In genomic region chr22:26552466-26552865, GRCh38 we compare ENCODE assay signal across 20 cellular contexts. TPM values are rescaled to one million over a fixed set of nuclear protein-coding genes. Genes with fewer than 3 reads are reported as not detected.
A peak's percentile ranks its signal among the peaks of the same experiment; 100 is the strongest.
DNase-seq lines count a peak whose midpoint lies in the region; ATAC-seq and TF ChIP-seq lines count a peak whose summit lies in the region.
"Had no signal": no experiment of that assay in that cellular context is flagged by ENCODE, and none has a peak within 500 bp of the region (broad histone marks: within the 10 kb centered on the region; RNA-seq: fewer than 3 reads in every experiment).

No MANE protein-coding gene starts in this region.

- H3K4me1 Mint-ChIP-seq in osteocyte (ENCODE audit: unreplicated experiment), result peaks cover 42% of the 10 kb centered on the region

- H3K79me2 ChIP-seq in MM.1S (ENCODE audit: low read length), result peaks cover 96% of the 10 kb centered on the region

- no peaks in the 10 kb centered on the region for H3K36me3 Mint-ChIP-seq in osteocyte (ENCODE audit: unreplicated experiment)

- intact Hi-C loops in vagina (cut with DNase I), result no loop called here

- TF ChIP-seq CTCF in MM.1S (IDR thresholded peaks at IDR 0.05; ENCODE audit: low read length) (no peak), osteocyte (IDR thresholded peaks at IDR 0.05) (no peak), vagina (IDR thresholded peaks at IDR 0.05) (no peak)

- H3K27me3 ChIP-seq in MM.1S (replicated peaks; ENCODE audit: insufficient read depth, low read length), result no peaks in the 10 kb centered on the region
- H3K27me3 ChIP-seq in vagina, result no peaks in the 10 kb centered on the region
- H3K27me3 ChIP-seq: colonic mucosa had no signal

- no peaks in the 10 kb centered on the region for H3K9me3 Mint-ChIP-seq in osteocyte (ENCODE audit: unreplicated experiment)
- H3K9me3 Mint-ChIP-seq: memory B cell; stimulated activated naive CD8-positive, alpha-beta T cell treated with anti-CD3 and anti-CD28 coated beads, Interleukin-15, Interleukin-2, amounts not matched to agents 100 ng/mL and 50 ng/mL, for 24 hours had no signal

- peak overlapping the region; percentile 86 for H3K27ac Mint-ChIP-seq in osteocyte (ENCODE audit: unreplicated experiment)
- H3K27ac Mint-ChIP-seq: memory B cell; stimulated activated naive CD8-positive, alpha-beta T cell treated with anti-CD3 and anti-CD28 coated beads, Interleukin-15, Interleukin-2, amounts not matched to agents 100 ng/mL and 50 ng/mL, for 24 hours had no signal

- no peaks in the 10 kb centered on the region for H3K9me3 ChIP-seq in MM.1S (replicated peaks; ENCODE audit: insufficient read depth, low read length)
- no peaks in the 10 kb centered on the region for H3K9me3 ChIP-seq in vagina
- H3K9me3 ChIP-seq: Caco-2, colonic mucosa had no signal

- no peak overlapping the region for H3K9ac ChIP-seq in MM.1S (ENCODE audit: low read length)

- H3K4me2 ChIP-seq in MM.1S (ENCODE audit: low read depth, low read length), result peak overlapping the region; percentile 36; the same call in 1 of the 2 replicates

- no peak for TF ChIP-seq POLR2A in vagina (IDR thresholded peaks at IDR 0.05)

- H3K27me3 Mint-ChIP-seq in osteocyte (ENCODE audit: unreplicated experiment), result no peaks in the 10 kb centered on the region
- H3K27me3 Mint-ChIP-seq: memory B cell; stimulated activated naive CD8-positive, alpha-beta T cell treated with anti-CD3 and anti-CD28 coated beads, Interleukin-15, Interleukin-2, amounts not matched to agents 100 ng/mL and 50 ng/mL, for 24 hours had no signal

- H2AFZ ChIP-seq in MM.1S (ENCODE audit: low read length), result no peak overlapping the region
- H2AFZ ChIP-seq: PC-9 had no signal

- no peak for ATAC-seq in GM18498 (IDR thresholded peaks at IDR 0.05; ENCODE audit: unreplicated experiment)
- no peak for ATAC-seq in HG03432 (IDR thresholded peaks at IDR 0.05; ENCODE audit: unreplicated experiment)
- ATAC-seq: GM12878 had no signal

- H3K36me3 ChIP-seq in MM.1S (replicated peaks; ENCODE audit: insufficient read depth, low read length) (no peaks in the 10 kb centered on the region), vagina (no peaks in the 10 kb centered on the region)
- H3K36me3 ChIP-seq: colonic mucosa had no signal

- H3K27ac ChIP-seq in MM.1S (ENCODE audit: low read length), result peak overlapping the region; percentile 93
- peak overlapping the region; percentile 90 for H3K27ac ChIP-seq in epithelial cell of prostate
- no peak overlapping the region for H3K27ac ChIP-seq in vagina
- H3K27ac ChIP-seq: colonic mucosa, PC-9, SK-N-MC had no signal

- DNase-seq in Daoy (ENCODE audit: low read depth), result peak; percentile 42
- no peak for DNase-seq in MM.1S
- no peak for DNase-seq in epithelial cell of prostate (ENCODE audit: low read depth, low spot score)
- DNase-seq in osteocyte (ENCODE audit: extremely low spot score, unreplicated experiment), result no peak
- no peak for DNase-seq in mucosa of gallbladder (ENCODE audit: low spot score)
- DNase-seq in vagina (ENCODE audit: extremely low spot score in 2 of 2), result no peak
- DNase-seq: activated CD4-positive, alpha-beta T cell treated with anti-CD3 and anti-CD28 coated beads for 48 hours; activated CD8-positive, alpha-beta memory T cell treated with anti-CD3 and anti-CD28 coated beads, Interleukin-2, amount 50 U/mL, for 48 hours; activated gamma-delta T cell treated with Interleukin-2 at 50 U/mL for 16 hours; amygdala; Caco-2; colonic mucosa; NCI-H2107 had no signal

- H4K20me1 ChIP-seq in MM.1S (ENCODE audit: insufficient read depth, low read length), result no peaks in the 10 kb centered on the region; the same call in 1 of the 2 replicates

- H3K4me1 ChIP-seq in MM.1S (ENCODE audit: low read length) (peaks cover 58% of the 10 kb centered on the region), vagina (peaks cover 5% of the 10 kb centered on the region)
- H3K4me1 ChIP-seq: Caco-2, colonic mucosa had no signal

- H3K4me3 ChIP-seq in MM.1S (ENCODE audit: low read length) (no peak overlapping the region), vagina (no peak overlapping the region)
- H3K4me3 ChIP-seq: colonic mucosa, GM12878, PC-9, SK-N-MC had no signal

- H3F3A ChIP-seq in MM.1S (ENCODE audit: insufficient read depth, low read length), result peaks cover 49% of the 10 kb centered on the region

- H3K4me3 Mint-ChIP-seq in osteocyte (ENCODE audit: unreplicated experiment), result no peak overlapping the region
- H3K4me3 Mint-ChIP-seq: memory B cell; stimulated activated naive CD8-positive, alpha-beta T cell treated with anti-CD3 and anti-CD28 coated beads, Interleukin-15, Interleukin-2, amounts not matched to agents 100 ng/mL and 50 ng/mL, for 24 hours had no signal

- no peaks in the 10 kb centered on the region for H3K9me2 ChIP-seq in MM.1S (replicated peaks; ENCODE audit: insufficient read depth, low read length)

RNA-seq across cellular contexts. Expression of gene TPST2, which starts 37.5 kb away (rescaled TPM):
- 23.1 and 24.6 TPM in 2 replicates for total RNA-seq in Daoy (2014; rRNA removed; shearing (Covaris generic))
- 16.3 and 19.0 TPM in 2 replicates for total RNA-seq in osteocyte
- total RNA-seq in mucosa of gallbladder, result 56.0 TPM
- 96.3 TPM for total RNA-seq in vagina

RNA-seq across cellular contexts. Expression of gene TFIP11, which starts 40.2 kb away (rescaled TPM):
- 42.9 and 64.3 TPM in 2 replicates for total RNA-seq in Daoy (2014; rRNA removed; shearing (Covaris generic))
- total RNA-seq in osteocyte (32.1 and 39.0 TPM in 2 replicates), mucosa of gallbladder (34.2 TPM), vagina (23.1 TPM)
